8 cellular contexts compared by ENCODE assay signal in the genomic region with DNA sequence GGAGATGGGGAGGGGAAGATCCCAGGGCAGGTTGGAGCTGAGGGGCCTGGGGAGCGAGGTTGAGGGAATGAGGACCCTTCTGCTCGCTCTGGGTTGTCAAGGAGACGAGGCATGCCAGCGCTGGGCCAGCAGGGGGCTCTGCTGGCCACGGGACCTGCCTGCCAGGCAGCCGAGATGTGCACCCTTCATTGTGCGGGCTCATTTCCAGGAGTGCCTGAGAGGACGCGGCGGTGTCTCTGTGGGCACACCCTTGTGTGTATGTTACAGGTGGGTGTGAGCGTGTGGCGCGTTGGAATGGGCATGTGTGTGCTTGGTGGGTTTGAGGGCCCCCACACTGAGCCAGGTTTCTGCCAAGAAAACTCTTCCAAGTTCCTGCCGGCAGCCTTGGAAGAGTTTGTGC. TPM values are rescaled to one million over a fixed set of nuclear protein-coding genes. Genes with fewer than 3 reads are reported as not detected.
DNase-seq lines count a peak whose midpoint lies in the region; ATAC-seq and TF ChIP-seq lines count a peak whose summit lies in the region.

No MANE protein-coding gene starts in this region.

- H3K27ac Mint-ChIP-seq in CD14-positive monocyte, result no peak overlapping the region
- no peak overlapping the region for H3K27ac Mint-ChIP-seq in naive B cell

- H3K4me3 Mint-ChIP-seq in CD14-positive monocyte (no peak overlapping the region), naive B cell (no peak overlapping the region)

- intact Hi-C loops in CD14-positive monocyte (cut with micrococcal nuclease), result no loop called here

- DNase-seq in CD14-positive monocyte (ENCODE audit: low spot score) (no peak), HFF-Myc (ENCODE audit: extremely low read depth, low read depth) (no peak), NCI-H748 (lab: John Stamatoyannopoulos, UW; ENCODE audit: unreplicated experiment) (peak; percentile 79), epidermal melanocyte (ENCODE audit: insufficient read length, low spot score) (peak; percentile 88), naive B cell (peak; percentile 30)
- DNase-seq in activated CD8-positive, alpha-beta memory T cell treated with anti-CD3 and anti-CD28 coated beads, Interleukin-2, amount 50 U/mL, for 1 hour (ENCODE audit: extremely low read depth), result peak; percentile 7
- DNase-seq in stimulated activated naive CD4-positive, alpha-beta T cell treated with Interleukin-2 at 50 U/mL for 16 hours (lab: John Stamatoyannopoulos, UW), result peak; percentile 18

- peaks cover 6% of the 10 kb centered on the region for H3K4me1 Mint-ChIP-seq in CD14-positive monocyte
- H3K4me1 Mint-ChIP-seq in naive B cell, result peaks cover 0 to 6% (median 4%) of the 10 kb centered on the region in 3 donors

- no peaks in the 10 kb centered on the region for H3K9me3 Mint-ChIP-seq in CD14-positive monocyte
- no peaks in the 10 kb centered on the region for H3K9me3 Mint-ChIP-seq in naive B cell

- peak; percentile 66 for TF ChIP-seq CTCF in CD14-positive monocyte (IDR thresholded peaks at IDR 0.05)
- TF ChIP-seq CTCF in HFF-Myc (IDR thresholded peaks at IDR 0.05; ENCODE audit: low read depth, low read length, missing control alignments), result peak; percentile 95

- no peaks in the 10 kb centered on the region for H3K36me3 Mint-ChIP-seq in CD14-positive monocyte
- H3K36me3 Mint-ChIP-seq in naive B cell, result no peaks in the 10 kb centered on the region

- ATAC-seq in naive B cell (ENCODE audit: low read depth in 2 of 2) (peak; percentile 72 to 77), HG03457 (IDR thresholded peaks at IDR 0.05; ENCODE audit: unreplicated experiment) (no peak)

- H3K4me3 ChIP-seq in HFF-Myc (replicated peaks; ENCODE audit: low read depth, low read length), result no peak overlapping the region

- H3K27me3 Mint-ChIP-seq in CD14-positive monocyte (ENCODE audit: low read depth in 3 of 3) (peaks cover 0 to 4% (median 3%) of the 10 kb centered on the region in 3 donors), naive B cell (peaks cover 0 to 9% (median 8%) of the 10 kb centered on the region in 3 donors)

RNA-seq across cellular contexts. Expression of a gene that starts 15.9 kb away (rescaled TPM):
- under 1 TPM; 0.03 to 0.09 TPM for polyA plus RNA-seq in CD14-positive monocyte
- not detected for polyA plus RNA-seq in naive B cell (ENCODE audit: low read depth in 6 of 6)

Comparison
In these comparisons a context has a peak if more than half of its experiments do, and no peak if none do; other contexts are left out.
1. DNase-seq: peak in NCI-H748 (single experiment), activated CD8-positive, alpha-beta memory T cell treated with anti-CD3 and anti-CD28 coated beads, Interleukin-2, amount 50 U/mL, for 1 hour (single experiment), epidermal melanocyte (single experiment), naive B cell (single experiment) and stimulated activated naive CD4-positive, alpha-beta T cell treated with Interleukin-2 at 50 U/mL for 16 hours (single experiment); none in CD14-positive monocyte (single experiment) and HFF-Myc (single experiment).